In the genomic region with DNA sequence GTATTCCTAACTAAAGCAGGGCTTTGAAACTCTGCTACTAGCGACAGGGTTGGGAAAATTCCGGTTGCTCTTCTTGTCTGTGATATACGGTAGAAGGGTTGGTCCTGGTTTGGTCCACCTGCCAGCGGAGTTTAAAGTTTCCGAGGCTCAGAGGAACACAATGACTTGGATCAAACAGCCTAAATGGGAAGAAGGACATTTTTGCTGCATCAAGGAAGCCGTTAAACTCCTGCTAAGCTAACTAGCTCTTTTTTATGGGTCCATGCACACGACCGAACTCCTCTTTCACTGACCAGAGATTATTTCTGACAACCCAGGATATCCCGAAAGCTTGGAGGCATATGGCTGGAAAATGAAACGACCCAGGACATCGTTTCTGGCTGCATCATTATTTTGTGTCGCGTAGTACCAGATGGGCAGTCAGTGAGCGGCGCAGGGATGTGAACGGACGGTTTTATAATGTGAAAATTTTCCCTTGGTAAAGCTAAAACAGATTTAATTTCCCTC, we compare ENCODE assay signal across 8 cellular contexts. TPM values are rescaled to one million over a fixed set of nuclear protein-coding genes. Genes with fewer than 3 reads are reported as not detected.
A peak's percentile ranks its signal among the peaks of the same experiment; 100 is the strongest.
DNase-seq lines count a peak whose midpoint lies in the region; ATAC-seq, FAIRE-seq and TF ChIP-seq lines count a peak whose summit lies in the region.

A gene with protein sequence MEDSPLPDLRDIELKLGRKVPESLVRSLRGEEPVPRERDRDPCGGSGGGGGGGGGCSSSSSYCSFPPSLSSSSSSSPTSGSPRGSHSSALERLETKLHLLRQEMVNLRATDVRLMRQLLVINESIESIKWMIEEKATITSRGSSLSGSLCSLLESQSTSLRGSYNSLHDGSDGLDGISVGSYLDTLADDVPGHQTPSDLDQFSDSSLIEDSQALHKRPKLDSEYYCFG (plus strand): TSS at position 160 of the 507 bp plus-strand sequence. CDS start 696 bp downstream, outside the sequence.

- DNase-seq in A673 (ENCODE audit: low spot score) (peak; percentile 64), HCEC 1CT (peak; percentile 84), RCC 7860 (ENCODE audit: low spot score) (peak; percentile 41), lung (ENCODE audit: low spot score) (peak; percentile 65), thyroid gland (peak; percentile 38 to 52), OCI-M2 (lab: John Stamatoyannopoulos, UW; ENCODE audit: unreplicated experiment) (no peak)

- H3K9ac ChIP-seq in endocrine pancreas (ENCODE audit: control insufficient read depth, insufficient read depth, low read length), result peak within 1 kb of the TSS; percentile 97

- POLR2A ChIA-PET in A673 (lab: Charles Lee; ENCODE audit: low non-redundant PET), result interaction anchor here (0.6 kb wide), 1 partner anchor 364 kb away, joined by 5 read pairs; no protein-coding TSS in a partner anchor

- H3K36me3 ChIP-seq in A673 (ENCODE audit: insufficient read depth, low read length, poor library complexity, severe bottlenecking) (no peaks in the 10 kb centered on the region), endocrine pancreas (ENCODE audit: control insufficient read depth, insufficient read depth, low read length) (no peaks in the 10 kb centered on the region), lung (ENCODE audit: control insufficient read depth in 2 of 2, insufficient read depth in 2 of 2, low read length in 2 of 2) (no peaks in the 10 kb centered on the region), thyroid gland (no peaks in the 10 kb centered on the region)

- 0 to 1% methylated on average over 17 of the region's 17 CpGs for WGBS in lung, 2 donors
- 0 to 1% methylated on average over 17 of the region's 17 CpGs for whole genome bisulfite sequencing in thyroid gland, 2 donors

- H3K27ac ChIP-seq in A673 (ENCODE audit: low read depth, low read length, poor library complexity, severe bottlenecking) (no peak within 1 kb of the TSS), lung (ENCODE audit: low read depth in 1 of 2, low read length in 1 of 2) (peak within 1 kb of the TSS; percentile 50 to 94), thyroid gland (peak within 1 kb of the TSS; percentile 61 to 80 (median 74))

- peak; percentile 62 for FAIRE-seq in RCC 7860 (lab: Jason Lieb, UNC)

- peaks cover 6% of the 10 kb centered on the region for H3K27me3 ChIP-seq in A673 (replicated peaks; ENCODE audit: insufficient read depth, low read depth, low read length, poor library complexity)
- no peaks in the 10 kb centered on the region for H3K27me3 ChIP-seq in endocrine pancreas (ENCODE audit: control insufficient read depth, insufficient read depth, low read length)
- H3K27me3 ChIP-seq in lung (ENCODE audit: control insufficient read depth, insufficient read depth), result no peaks in the 10 kb centered on the region
- H3K27me3 ChIP-seq in thyroid gland, result no peaks in the 10 kb centered on the region

- peak; percentile 55 for ATAC-seq in lung (ENCODE audit: insufficient read depth, low FRiP score)
- ATAC-seq in GM21447 (IDR thresholded peaks at IDR 0.05; ENCODE audit: unreplicated experiment), result no peak

- peak in 1 of 2 donors; percentile 72 for TF ChIP-seq POLR2A in thyroid gland (IDR thresholded peaks at IDR 0.05)

- intact Hi-C loops in A673 (cut with micrococcal nuclease; ENCODE audit: unreplicated experiment) (loop anchor here (5.0 kb wide), 1 partner anchor 312 kb away; no protein-coding TSS in a partner anchor), thyroid gland (cut with DNase I) (no loop called here)

- H3K4me1 ChIP-seq in A673 (ENCODE audit: insufficient read depth, low read length, poor library complexity, severe bottlenecking) (peaks cover 5% of the 10 kb centered on the region), endocrine pancreas (ENCODE audit: control insufficient read depth, insufficient read depth, low read length) (peaks cover 5% of the 10 kb centered on the region), lung (ENCODE audit: control insufficient read depth in 2 of 2, insufficient read depth in 2 of 2, low read length in 2 of 2) (no peaks in the 10 kb centered on the region), thyroid gland (peaks cover 0 to 5% of the 10 kb centered on the region in 2 donors)

- H3K4me3 ChIP-seq in A673 (ENCODE audit: low read depth, low read length, poor library complexity, severe bottlenecking), result peak within 1 kb of the TSS; percentile 60
- H3K4me3 ChIP-seq in endocrine pancreas (ENCODE audit: control insufficient read depth, insufficient read depth, low read length), result peak within 1 kb of the TSS; percentile 99
- H3K4me3 ChIP-seq in lung, result peak within 1 kb of the TSS; percentile 74
- peak within 1 kb of the TSS; percentile 35 to 87 (median 61) for H3K4me3 ChIP-seq in thyroid gland (replicated peaks in 1 of 3)

- CTCF ChIA-PET in A673 (lab: Charles Lee), result no interaction called here

- no TSS peak for BruUV-seq in A673 (replicated peaks; lab: Mats Ljungman, UMichigan)

- TF ChIP-seq CTCF in A673 (conservative IDR thresholded peaks at IDR 0.05; ENCODE audit: low read depth, low read length) (no peak), lung (IDR thresholded peaks at IDR 0.05; ENCODE audit: control extremely low read depth, extremely low read depth) (no peak), thyroid gland (IDR thresholded peaks at IDR 0.05) (no peak)

- H3K9me3 ChIP-seq in A673 (ENCODE audit: low read depth, low read length, poor library complexity, severe bottlenecking) (no peaks in the 10 kb centered on the region), endocrine pancreas (ENCODE audit: control insufficient read depth, low read length) (no peaks in the 10 kb centered on the region), lung (ENCODE audit: control insufficient read depth in 2 of 2, insufficient read depth in 1 of 2, low read length in 1 of 2) (no peaks in the 10 kb centered on the region), thyroid gland (no peaks in the 10 kb centered on the region)

RNA-seq across cellular contexts. Expression of the gene that starts here (rescaled TPM):
- total RNA-seq in A673 (2021) (0.60 and 0.96 TPM in 2 replicates), lung (100 to 1,000 TPM in 1 of 2 donors, 10 to 100 TPM in 1; 27.0 to 104 TPM), thyroid gland (1 to 10 TPM; 2.3 to 4.7 (median 3.2) TPM)
- 10 to 100 TPM; 24.9 to 33.2 TPM for polyA plus RNA-seq in lung

Comparison
In these comparisons a context has a peak if more than half of its experiments do, and no peak if none do; other contexts are left out.
1. RNA of the gene that starts here (total RNA-seq): 27.0 to 104 TPM in lung; 2.3 to 4.7 TPM in thyroid gland and 0.60 to 0.96 TPM in A673; every median in the first group is over 4 times any median in the second.
2. Peak in DNase-seq and H3K4me3 ChIP-seq in A673; RNA of the gene not detected or under 1 TPM.
3. Peak in every context shown above with its lines, with median percentiles within 50 percentile points of each other: H3K4me3 ChIP-seq.